ENCODE assay signal across 10 cellular contexts in genomic region chr6:148677594-148678476, GRCh38.
DNase-seq lines count a peak whose midpoint lies in the region; ATAC-seq, FAIRE-seq and TF ChIP-seq lines count a peak whose summit lies in the region.
"Had no signal": no experiment of that assay in that cellular context is flagged by ENCODE, and none has a peak within 500 bp of the region (broad histone marks: within the 10 kb centered on the region; RNA-seq: fewer than 3 reads in every experiment).

No MANE protein-coding gene starts in this region.

- TF ChIP-seq CTCF in OCI-LY7 (conservative IDR thresholded peaks at IDR 0.05; ENCODE audit: low read length) (no peak), mammary epithelial cell (conservative IDR thresholded peaks at IDR 0.05 in 1 of 2, IDR thresholded peaks at IDR 0.05 in 1 of 2; ENCODE audit: extremely low read depth in 1 of 2, insufficient read depth in 1 of 2, low read depth in 1 of 2, low read length in 2 of 2) (no peak), psoas muscle (IDR thresholded peaks at IDR 0.05) (no peak)

- DNase-seq in GM12891 (ENCODE audit: insufficient read length, low spot score) (no peak), OCI-LY7 (ENCODE audit: low spot score) (peak; percentile 60), mammary epithelial cell (no peak), NCI-H1436 (lab: John Stamatoyannopoulos, UW) (no peak), retina (no peak), psoas muscle (no peak)
- DNase-seq: stimulated activated CD4-positive, alpha-beta T cell treated with anti-CD3 and anti-CD28 coated beads, Interleukin-15, amount 100 ng/mL, for 24 hours; upper lobe of left lung had no signal

- BruUV-seq in OCI-LY7 (replicated peaks; lab: Mats Ljungman, UMichigan), result no TSS peak
- BruUV-seq in mammary epithelial cell (replicated peaks; lab: Mats Ljungman, UMichigan), result no TSS peak

- no peaks in the 10 kb centered on the region for H4K20me1 ChIP-seq in OCI-LY7 (ENCODE audit: insufficient read depth, low read length)
- H4K20me1 ChIP-seq in mammary epithelial cell (ENCODE audit: insufficient read depth, low read length), result no peaks in the 10 kb centered on the region

- H3K27ac ChIP-seq in OCI-LY7 (ENCODE audit: low read depth, low read length, poor library complexity, severe bottlenecking) (peak overlapping the region; percentile 28), mammary epithelial cell (ENCODE audit: insufficient read depth, low read depth, low read length) (no peak overlapping the region), psoas muscle (no peak overlapping the region)
- H3K27ac ChIP-seq: upper lobe of left lung had no signal

- no peak overlapping the region for H3K4me3 ChIP-seq in OCI-LY7 (ENCODE audit: low read depth, low read length, poor library complexity, severe bottlenecking)
- no peak overlapping the region for H3K4me3 ChIP-seq in mammary epithelial cell (replicated peaks in 1 of 3; ENCODE audit: insufficient read depth in 1 of 3, low read depth in 2 of 3, low read length in 3 of 3)
- no peak overlapping the region for H3K4me3 ChIP-seq in psoas muscle
- H3K4me3 ChIP-seq: upper lobe of left lung had no signal

- in situ Hi-C loops in mammary epithelial cell (cut with MboI; ENCODE audit: low sequenced_read_pairs in 2 of 2), result no loop called here

- H2AFZ ChIP-seq in OCI-LY7 (ENCODE audit: low read length) (0 out of 2 replicates have a peak overlapping the region, but pooled peaks have one; percentile 0), mammary epithelial cell (ENCODE audit: low read depth, low read length) (no peak overlapping the region)

- intact Hi-C loops in OCI-LY7 (cut with micrococcal nuclease; ENCODE audit: unreplicated experiment), result no loop called here
- intact Hi-C loops in mammary epithelial cell (cut with micrococcal nuclease), result no loop called here
- intact Hi-C loops in psoas muscle (cut with DNase I), result no loop called here

- ATAC-seq in GM21360 (IDR thresholded peaks at IDR 0.05; ENCODE audit: unreplicated experiment) (peak; percentile 74), HG03097 (IDR thresholded peaks at IDR 0.05; ENCODE audit: low FRiP score, unreplicated experiment) (peak; percentile 88), psoas muscle (no peak)

- H3K36me3 ChIP-seq in OCI-LY7 (ENCODE audit: insufficient read depth, low read length), result no peaks in the 10 kb centered on the region; the same call in 1 of the 2 replicates
- no peaks in the 10 kb centered on the region for H3K36me3 ChIP-seq in mammary epithelial cell (ENCODE audit: insufficient read depth, low read length)
- no peaks in the 10 kb centered on the region for H3K36me3 ChIP-seq in psoas muscle (ENCODE audit: insufficient read depth in 1 of 2, low read depth in 1 of 2)
- H3K36me3 ChIP-seq: upper lobe of left lung had no signal

- POLR2A ChIA-PET in OCI-LY7 (lab: Charles Lee), result interaction anchor here (0.6 kb wide), 1 partner anchor 194 kb away, joined by 3 read pairs; no protein-coding TSS in a partner anchor

- H3K27me3 ChIP-seq in mammary epithelial cell (ENCODE audit: insufficient read depth, low read length) (no peaks in the 10 kb centered on the region), psoas muscle (ENCODE audit: insufficient read depth in 3 of 3, low read length in 2 of 3) (no peaks in the 10 kb centered on the region)
- H3K27me3 ChIP-seq: upper lobe of left lung had no signal

- TF ChIP-seq POLR2A in GM12891 (IDR thresholded peaks at IDR 0.05; ENCODE audit: low read depth, low read length), result no peak

- H3K4me2 ChIP-seq in OCI-LY7 (ENCODE audit: low read length), result peak overlapping the region; percentile 36
- no peak overlapping the region for H3K4me2 ChIP-seq in mammary epithelial cell (ENCODE audit: insufficient read depth, low read depth, low read length)

- FAIRE-seq in GM12891 (lab: Jason Lieb, UNC), result peak; percentile 96

- H3K79me2 ChIP-seq in OCI-LY7 (ENCODE audit: insufficient read depth, low read depth, low read length) (no peaks in the 10 kb centered on the region), mammary epithelial cell (ENCODE audit: insufficient read depth, low read length) (no peaks in the 10 kb centered on the region)

- H3K9me2 ChIP-seq in OCI-LY7 (ENCODE audit: insufficient read depth, low read length), result no peaks in the 10 kb centered on the region

- peaks cover 27% of the 10 kb centered on the region for H3K4me1 ChIP-seq in OCI-LY7 (ENCODE audit: insufficient read depth, low read length, poor library complexity, severe bottlenecking)
- H3K4me1 ChIP-seq in mammary epithelial cell (ENCODE audit: insufficient read depth, low read length), result no peaks in the 10 kb centered on the region
- H3K4me1 ChIP-seq in psoas muscle, result no peaks in the 10 kb centered on the region
- H3K4me1 ChIP-seq: upper lobe of left lung had no signal

- peaks cover 55% of the 10 kb centered on the region for H3K9me3 ChIP-seq in OCI-LY7 (ENCODE audit: low read length)
- no peaks in the 10 kb centered on the region for H3K9me3 ChIP-seq in mammary epithelial cell (replicated peaks; ENCODE audit: insufficient read depth, low read length)
- peaks cover under 1% of the 10 kb centered on the region for H3K9me3 ChIP-seq in psoas muscle
- H3K9me3 ChIP-seq: upper lobe of left lung had no signal

- dilution Hi-C loops in mammary epithelial cell (cut with HindIII; ENCODE audit: low sequenced_read_pairs), result no loop called here

- CTCF ChIA-PET in OCI-LY7 (lab: Charles Lee; ENCODE audit: unreplicated experiment) (no interaction called here), mammary epithelial cell (lab: Charles Lee; ENCODE audit: low non-redundant PET) (no interaction called here)

- WGBS in mammary epithelial cell (ENCODE audit: low coverage, missing lambda C conversion rate), result 68% methylated on average over 8 of the region's 8 CpGs
- WGBS in psoas muscle, 3 donors, result 79 to 84% (median 80%) methylated on average over 8 of the region's 8 CpGs

- no peak overlapping the region for H3K9ac ChIP-seq in mammary epithelial cell (ENCODE audit: insufficient read depth, low read length)

TF ChIP-seq in GM12891, 5 proteins besides CTCF, POLR2A, EP300 and RAD21:
- TF ChIP-seq POU2F2 (IDR thresholded peaks at IDR 0.05; ENCODE audit: low read depth, low read length) (peak; percentile 55), SPI1 (IDR thresholded peaks at IDR 0.05; ENCODE audit: low read depth, low read length) (peak; percentile 100), TAF1 (IDR thresholded peaks at IDR 0.05; ENCODE audit: low read depth, low read length) (no peak), PAX5 (IDR thresholded peaks at IDR 0.05; ENCODE audit: insufficient read depth, low read length, severe bottlenecking) (peak; percentile 73)

Comparison
In these comparisons a context has a peak if more than half of its experiments do, and no peak if none do; other contexts are left out.
1. ATAC-seq: peak in GM21360 (single experiment) and HG03097 (single experiment); none in psoas muscle (0 of 4).